15 cellular contexts compared by ENCODE assay signal in the genomic region with DNA sequence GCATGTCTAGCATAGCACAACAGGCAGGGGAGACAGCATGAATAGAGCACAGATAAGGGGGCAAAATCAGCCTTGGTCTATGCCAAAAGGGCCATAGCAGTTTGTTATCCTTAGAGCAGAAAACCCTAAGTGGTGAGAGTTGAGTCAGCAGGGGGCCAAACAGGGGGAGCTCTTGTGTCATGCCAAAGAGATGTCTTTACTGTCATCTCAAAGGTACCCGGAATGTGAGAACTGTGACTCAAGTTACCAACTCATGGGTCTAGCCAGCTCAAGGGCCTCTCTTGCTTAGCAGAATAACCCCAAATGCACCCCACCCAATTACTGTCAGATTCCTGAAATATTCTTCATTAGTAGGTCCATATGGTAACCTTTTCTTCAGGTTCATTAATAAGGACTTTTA. TPM values are rescaled to one million over a fixed set of nuclear protein-coding genes. Genes with fewer than 3 reads are reported as not detected.
DNase-seq lines count a peak whose midpoint lies in the region; ATAC-seq, FAIRE-seq and TF ChIP-seq lines count a peak whose summit lies in the region.
"Had no signal": no experiment of that assay in that cellular context is flagged by ENCODE, and none has a peak within 500 bp of the region (broad histone marks: within the 10 kb centered on the region; RNA-seq: fewer than 3 reads in every experiment).

No MANE protein-coding gene starts in this region.

- no peak overlapping the region for H2AFZ ChIP-seq in astrocyte (ENCODE audit: low read depth, low read length)

- H3K4me1 Mint-ChIP-seq in astrocyte (ENCODE audit: low read depth, unreplicated experiment) = peaks cover 25% of the 10 kb centered on the region
- H3K4me1 Mint-ChIP-seq: activated CD4-positive, alpha-beta T cell treated with anti-CD3 and anti-CD28 coated beads, Interleukin-2, amount 10 ng/mL, durations not matched to agents 7 days and 5 days had no signal

- H3K27ac ChIP-seq in astrocyte (ENCODE audit: low read depth, low read length) = peak overlapping the region; percentile 55

- no peaks in the 10 kb centered on the region for H3K27me3 Mint-ChIP-seq in astrocyte (ENCODE audit: low read depth, unreplicated experiment)
- H3K27me3 Mint-ChIP-seq: type B pancreatic cell had no signal

- H3K27ac Mint-ChIP-seq in astrocyte (ENCODE audit: unreplicated experiment) = no peak overlapping the region
- H3K27ac Mint-ChIP-seq: activated CD4-positive, alpha-beta T cell treated with anti-CD3 and anti-CD28 coated beads, Interleukin-2, amount 10 ng/mL, durations not matched to agents 7 days and 5 days; type B pancreatic cell had no signal

- peaks cover 11% of the 10 kb centered on the region for H3K36me3 Mint-ChIP-seq in astrocyte (ENCODE audit: low read depth, unreplicated experiment)
- H3K36me3 Mint-ChIP-seq: type B pancreatic cell had no signal

- no peak overlapping the region for H3K9ac ChIP-seq in astrocyte (ENCODE audit: low read length)

- no peaks in the 10 kb centered on the region for H3K36me3 ChIP-seq in astrocyte (ENCODE audit: insufficient read depth, low read length)

- no peak for ATAC-seq in HG03432 (IDR thresholded peaks at IDR 0.05; ENCODE audit: unreplicated experiment)
- no peak for ATAC-seq in GM21367 (IDR thresholded peaks at IDR 0.05; ENCODE audit: unreplicated experiment)

- no peak overlapping the region for H3K4me3 Mint-ChIP-seq in astrocyte (ENCODE audit: unreplicated experiment)
- H3K4me3 Mint-ChIP-seq: activated CD4-positive, alpha-beta T cell treated with anti-CD3 and anti-CD28 coated beads, Interleukin-2, amount 10 ng/mL, durations not matched to agents 7 days and 5 days; type B pancreatic cell had no signal

- H3K4me1 ChIP-seq in astrocyte (ENCODE audit: insufficient read depth, low read length) = peaks cover 29% of the 10 kb centered on the region

- H3K9me3 Mint-ChIP-seq in astrocyte (ENCODE audit: unreplicated experiment) = no peaks in the 10 kb centered on the region
- H3K9me3 Mint-ChIP-seq: activated CD4-positive, alpha-beta T cell treated with anti-CD3 and anti-CD28 coated beads, Interleukin-2, amount 10 ng/mL, durations not matched to agents 7 days and 5 days; type B pancreatic cell had no signal

- TF ChIP-seq CTCF in astrocyte (IDR thresholded peaks at IDR 0.05; ENCODE audit: insufficient read depth, low read depth, low read length) = no peak

- DNase-seq in activated CD4-positive, alpha-beta T cell treated with anti-CD3 and anti-CD28 coated beads, Interleukin-2, amount 50 U/mL, for 48 hours = peak; percentile 43 to 48
- no peak for DNase-seq in activated CD4-positive, alpha-beta T cell treated with anti-CD3 and anti-CD28 coated beads, Interleukin-2, amount 50 U/mL, for 1 hour
- DNase-seq in HTR-8/SVneo (ENCODE audit: insufficient read length, low spot score) = peak; percentile 35
- DNase-seq in astrocyte (ENCODE audit: low read depth) = peak; percentile 48
- DNase-seq in stimulated activated CD4-positive, alpha-beta T cell treated with anti-CD3 and anti-CD28 coated beads, Interleukin-2, amount 100 ng/mL, for 48 hours = peak; percentile 14 to 16
- no peak for DNase-seq in HuH-7 (ENCODE audit: low spot score)
- DNase-seq: activated CD4-positive, alpha-beta T cell treated with anti-CD3 and anti-CD28 coated beads, Interleukin-2, amount 10 ng/mL, durations not matched to agents 7 days and 5 days; DMS153; NCI-H1105; NCI-H524; posterior cingulate gyrus had no signal

- no peaks in the 10 kb centered on the region for H3K9me3 ChIP-seq in astrocyte (ENCODE audit: insufficient read depth, low read depth, low read length)

- no peak for FAIRE-seq in HTR-8/SVneo (lab: Jason Lieb, UNC)
- peak; percentile 72 for FAIRE-seq in astrocyte (lab: Jason Lieb, UNC)
- FAIRE-seq: GM18507 had no signal

- H3K79me2 ChIP-seq in astrocyte (ENCODE audit: insufficient read depth, low read length) = no peaks in the 10 kb centered on the region

- H3K27me3 ChIP-seq in astrocyte (ENCODE audit: insufficient read depth, low read length) = no peaks in the 10 kb centered on the region

- peak overlapping the region; percentile 32 for H3K4me2 ChIP-seq in astrocyte (ENCODE audit: low read length)

- no peak overlapping the region for H3K4me3 ChIP-seq in astrocyte (ENCODE audit: insufficient read depth, low read depth, low read length)

- H4K20me1 ChIP-seq in astrocyte (ENCODE audit: insufficient read depth, low read length) = no peaks in the 10 kb centered on the region

RNA-seq across cellular contexts. Expression of gene NRDC, which starts 45.9 kb away (rescaled TPM):
- total RNA-seq in astrocyte = 150 and 170 TPM in 2 replicates

Comparison
In these comparisons a context has a peak if more than half of its experiments do, and no peak if none do; other contexts are left out.
1. DNase-seq: peak in activated CD4-positive, alpha-beta T cell treated with anti-CD3 and anti-CD28 coated beads, Interleukin-2, amount 50 U/mL, for 48 hours (2 of 2), HTR-8/SVneo (single experiment), astrocyte (single experiment) and stimulated activated CD4-positive, alpha-beta T cell treated with anti-CD3 and anti-CD28 coated beads, Interleukin-2, amount 100 ng/mL, for 48 hours (2 of 2); none in activated CD4-positive, alpha-beta T cell treated with anti-CD3 and anti-CD28 coated beads, Interleukin-2, amount 50 U/mL, for 1 hour (single experiment) and HuH-7 (single experiment).